24 cellular contexts compared by ENCODE assay signal in genomic region chr2:16031055-16031847, GRCh38.
DNase-seq lines count a peak whose midpoint lies in the region; ATAC-seq lines count a peak whose summit lies in the region.
"Had no signal": no experiment of that assay in that cellular context is flagged by ENCODE, and none has a peak within 500 bp of the region (broad histone marks: within the 10 kb centered on the region; RNA-seq: fewer than 3 reads in every experiment).

No MANE protein-coding gene starts in this region.

- H3K9me3 ChIP-seq in trophoblast cell (ENCODE audit: insufficient read depth, low read depth, low read length) = no peaks in the 10 kb centered on the region
- H3K9me3 ChIP-seq: pancreas, sigmoid colon, SJSA1, transverse colon had no signal

- no peak overlapping the region for H2BK5ac ChIP-seq in trophoblast cell (ENCODE audit: low read depth, low read length, poor library complexity)

- peaks cover 7 to 18% of the 10 kb centered on the region in 2 experiments for H3K4me1 ChIP-seq in trophoblast cell (ENCODE audit: control insufficient read depth in 1 of 2, insufficient read depth in 2 of 2, low read length in 2 of 2)
- H3K4me1 ChIP-seq: pancreas, sigmoid colon, SJSA1 had no signal

- H4K8ac ChIP-seq in trophoblast cell (ENCODE audit: low read depth, low read length) = no peak overlapping the region

- H3K4me2 ChIP-seq in trophoblast cell (ENCODE audit: low read length) = no peak overlapping the region

- H2AFZ ChIP-seq in trophoblast cell (ENCODE audit: insufficient read depth, low read length, poor library complexity) = no peak overlapping the region

- H2BK120ac ChIP-seq in trophoblast cell (ENCODE audit: insufficient read depth, low read length, poor library complexity) = no peak overlapping the region

- no peak overlapping the region for H3K27ac ChIP-seq in trophoblast cell (ENCODE audit: low read depth, low read length)
- H3K27ac ChIP-seq: pancreas, sigmoid colon, SJSA1 had no signal

- H4K12ac ChIP-seq in trophoblast cell (ENCODE audit: low read depth, low read length) = peak overlapping the region; percentile 2

- DNase-seq in COLO668 (lab: John Stamatoyannopoulos, UW; ENCODE audit: unreplicated experiment) = peak; percentile 18
- peak; percentile 79 for DNase-seq in NCI-H345 (lab: John Stamatoyannopoulos, UW)
- peak; percentile 87 for DNase-seq in globus pallidus (ENCODE audit: low spot score)
- no peak for DNase-seq in trophoblast cell
- no peak for DNase-seq in NCI-H2227 treated with DMSO at 0.1 percent for 48 hours (lab: John Stamatoyannopoulos, UW)
- no peak for DNase-seq in activated CD4-positive, alpha-beta T cell treated with anti-CD3 and anti-CD28 coated beads, Interleukin-2, amount 50 U/mL, for 4 hours
- no peak for DNase-seq in GF-D8 (lab: John Stamatoyannopoulos, UW)
- DNase-seq: activated CD4-positive, alpha-beta T cell treated with anti-CD3 and anti-CD28 coated beads for 4 hours; activated T-cell treated with anti-CD3 and anti-CD28 coated beads, Interleukin-2, amount 50 U/mL, for 24 hours; CD4-positive, alpha-beta T cell; DMS 273 treated with DMSO at 0.1 percent for 48 hours; effector CD8-positive, alpha-beta T cell; erythroblast; foreskin fibroblast; Kasumi-1; left ventricle myocardium superior; naive thymus-derived CD8-positive, alpha-beta T cell; NCI-H510A; pancreas; sigmoid colon; stimulated activated CD4-positive, alpha-beta T cell treated with anti-CD3 and anti-CD28 coated beads, Interleukin-15, amount 100 ng/mL, for 24 hours had no signal

- no peak overlapping the region for H3K23ac ChIP-seq in trophoblast cell (ENCODE audit: low read length)

- H3K79me1 ChIP-seq in trophoblast cell (ENCODE audit: low read length) = peaks cover 5% of the 10 kb centered on the region

- no peak overlapping the region for H3K9ac ChIP-seq in trophoblast cell (ENCODE audit: low read length)

- no peaks in the 10 kb centered on the region for H3K27me3 ChIP-seq in trophoblast cell (ENCODE audit: insufficient read depth, low read length)
- H3K27me3 ChIP-seq: pancreas, sigmoid colon, SJSA1, transverse colon had no signal

- H2AK5ac ChIP-seq in trophoblast cell (ENCODE audit: low read length) = no peak overlapping the region

- H3K14ac ChIP-seq in trophoblast cell (ENCODE audit: low read length) = peak overlapping the region; percentile 6

- H4K91ac ChIP-seq in trophoblast cell (ENCODE audit: low read depth, low read length) = peak overlapping the region; percentile 29

- no CpG with 5 or more reads among the region's 11 CpGs for WGBS in trophoblast cell (ENCODE audit: extremely low coverage, insufficient coverage, insufficient read length)

- H3K36me3 ChIP-seq in trophoblast cell (ENCODE audit: control insufficient read depth in 1 of 2, insufficient read depth in 2 of 2, low read length in 2 of 2) = no peaks in the 10 kb centered on the region
- H3K36me3 ChIP-seq: pancreas, sigmoid colon, SJSA1, transverse colon had no signal

- no peak overlapping the region for H3K4ac ChIP-seq in trophoblast cell (ENCODE audit: low read depth, low read length)

- H3K79me2 ChIP-seq in trophoblast cell (ENCODE audit: control insufficient read depth, insufficient read depth, low read length, poor library complexity) = no peaks in the 10 kb centered on the region

- peak overlapping the region; percentile 1 for H3K18ac ChIP-seq in trophoblast cell (ENCODE audit: low read length)

- ATAC-seq in HG03442 (IDR thresholded peaks at IDR 0.05; ENCODE audit: unreplicated experiment) = no peak
- ATAC-seq: left ventricle myocardium superior; naive thymus-derived CD8-positive, alpha-beta T cell; pancreas had no signal

- H3K4me3 ChIP-seq in trophoblast cell (ENCODE audit: low read depth, low read length) = no peak overlapping the region
- H3K4me3 ChIP-seq: pancreas, sigmoid colon, SJSA1, transverse colon had no signal

- H2BK12ac ChIP-seq in trophoblast cell (ENCODE audit: low read length) = peak overlapping the region; percentile 7

Comparison
In these comparisons a context has a peak if more than half of its experiments do, and no peak if none do; other contexts are left out.
1. DNase-seq: peak in COLO668 (single experiment), NCI-H345 (single experiment) and globus pallidus (single experiment); none in trophoblast cell (0 of 2), NCI-H2227 treated with DMSO at 0.1 percent for 48 hours (single experiment), activated CD4-positive, alpha-beta T cell treated with anti-CD3 and anti-CD28 coated beads, Interleukin-2, amount 50 U/mL, for 4 hours (0 of 2) and GF-D8 (single experiment).